16 cellular contexts compared by ENCODE assay signal in genomic region chr20:5511082-5511481, GRCh38.
DNase-seq lines count a peak whose midpoint lies in the region; ATAC-seq and TF ChIP-seq lines count a peak whose summit lies in the region.
"Had no signal": no experiment of that assay in that cellular context is flagged by ENCODE, and none has a peak within 500 bp of the region (broad histone marks: within the 10 kb centered on the region; RNA-seq: fewer than 3 reads in every experiment).

No MANE protein-coding gene starts in this region.

- H3K9me3 Mint-ChIP-seq in activated naive CD8-positive, alpha-beta T cell treated with anti-CD3 and anti-CD28 coated beads, Interleukin-2, amount 10 ng/mL, durations not matched to agents 7 days and 5 days = no peaks in the 10 kb centered on the region
- peaks cover 3% of the 10 kb centered on the region for H3K9me3 Mint-ChIP-seq in activated naive CD8-positive, alpha-beta T cell treated with anti-CD3 and anti-CD28 coated beads for 36 hours

- no peak overlapping the region for H3K27ac ChIP-seq in adrenal gland
- H3K27ac ChIP-seq: GM23248 had no signal

- no peaks in the 10 kb centered on the region for H3K27me3 ChIP-seq in adrenal gland

- intact Hi-C loops in adrenal gland (cut with DNase I) = no loop called here

- no peak for TF ChIP-seq POLR2A in NB4 (IDR thresholded peaks at IDR 0.05; ENCODE audit: extremely low read depth, insufficient read length)
- TF ChIP-seq POLR2A in adrenal gland (IDR thresholded peaks at IDR 0.05) = no peak

- POLR2A ChIA-PET in activated naive CD8-positive, alpha-beta T cell treated with anti-CD3 and anti-CD28 coated beads, Interleukin-2, amount 10 ng/mL, durations not matched to agents 7 days and 5 days (lab: Charles Lee) = no interaction called here

- WGBS in adrenal gland, 4 donors = 89 to 96% (median 92%) methylated on average over 5 of the region's 5 CpGs

- H3K4me1 ChIP-seq in adrenal gland (replicated peaks in 1 of 2) = peaks cover 0 to 10% of the 10 kb centered on the region in 2 donors

- H3K4me3 ChIP-seq in NB4 (ENCODE audit: low read depth, low read length) (no peak overlapping the region), adrenal gland (no peak overlapping the region)
- H3K4me3 ChIP-seq: GM23248 had no signal

- H3K36me3 ChIP-seq in adrenal gland (replicated peaks in 1 of 2) = no peaks in the 10 kb centered on the region

- TF ChIP-seq CTCF in NB4 (IDR thresholded peaks at IDR 0.05; ENCODE audit: low read depth, low read length) = no peak
- no peak for TF ChIP-seq CTCF in adrenal gland (IDR thresholded peaks at IDR 0.05)

- no peaks in the 10 kb centered on the region for H3K9me3 ChIP-seq in adrenal gland (replicated peaks in 1 of 3)

- no peak overlapping the region for H3K4me3 Mint-ChIP-seq in activated naive CD8-positive, alpha-beta T cell treated with anti-CD3 and anti-CD28 coated beads, Interleukin-2, amount 10 ng/mL, durations not matched to agents 7 days and 5 days
- H3K4me3 Mint-ChIP-seq in activated naive CD8-positive, alpha-beta T cell treated with anti-CD3 and anti-CD28 coated beads for 36 hours = no peak overlapping the region
- H3K4me3 Mint-ChIP-seq: CD4-positive, alpha-beta memory T cell had no signal

- H3K27me3 Mint-ChIP-seq in activated naive CD8-positive, alpha-beta T cell treated with anti-CD3 and anti-CD28 coated beads, Interleukin-2, amount 10 ng/mL, durations not matched to agents 7 days and 5 days = no peaks in the 10 kb centered on the region
- no peaks in the 10 kb centered on the region for H3K27me3 Mint-ChIP-seq in activated naive CD8-positive, alpha-beta T cell treated with anti-CD3 and anti-CD28 coated beads for 36 hours

- ATAC-seq in activated naive CD8-positive, alpha-beta T cell treated with anti-CD3 and anti-CD28 coated beads, Interleukin-2, amount 10 ng/mL, durations not matched to agents 7 days and 5 days (ENCODE audit: low read depth) = no peak

- peaks cover 26% of the 10 kb centered on the region for H3K4me1 Mint-ChIP-seq in activated naive CD8-positive, alpha-beta T cell treated with anti-CD3 and anti-CD28 coated beads, Interleukin-2, amount 10 ng/mL, durations not matched to agents 7 days and 5 days
- H3K4me1 Mint-ChIP-seq in activated naive CD8-positive, alpha-beta T cell treated with anti-CD3 and anti-CD28 coated beads for 36 hours = peaks cover 13% of the 10 kb centered on the region

- H3K27ac Mint-ChIP-seq in activated naive CD8-positive, alpha-beta T cell treated with anti-CD3 and anti-CD28 coated beads, Interleukin-2, amount 10 ng/mL, durations not matched to agents 7 days and 5 days = peak overlapping the region; percentile 2
- no peak overlapping the region for H3K27ac Mint-ChIP-seq in activated naive CD8-positive, alpha-beta T cell treated with anti-CD3 and anti-CD28 coated beads for 36 hours

- no peak for DNase-seq in activated naive CD8-positive, alpha-beta T cell treated with anti-CD3 and anti-CD28 coated beads, Interleukin-2, amount 10 ng/mL, durations not matched to agents 7 days and 5 days
- no peak for DNase-seq in activated naive CD8-positive, alpha-beta T cell treated with anti-CD3 and anti-CD28 coated beads for 36 hours
- DNase-seq in MV-4-11 (lab: John Stamatoyannopoulos, UW) = peak; percentile 34
- peak; percentile 36 for DNase-seq in NB4 (ENCODE audit: low read depth)
- peak; percentile 49 for DNase-seq in mesenteric fat pad (ENCODE audit: low spot score)
- no peak for DNase-seq in activated CD4-positive, alpha-beta T cell treated with anti-CD3 and anti-CD28 coated beads for 48 hours
- no peak for DNase-seq in adrenal gland
- no peak for DNase-seq in DMS53 treated with DMSO at 0.1 percent for 48 hours (lab: John Stamatoyannopoulos, UW; ENCODE audit: unreplicated experiment)
- DNase-seq: C1 segment of cervical spinal cord; Calu3; CD4-positive, alpha-beta memory T cell; COR-L47; DMS53; DND-41; HCEC 1CT had no signal

- no peaks in the 10 kb centered on the region for H3K36me3 Mint-ChIP-seq in activated naive CD8-positive, alpha-beta T cell treated with anti-CD3 and anti-CD28 coated beads, Interleukin-2, amount 10 ng/mL, durations not matched to agents 7 days and 5 days
- peaks cover 2% of the 10 kb centered on the region for H3K36me3 Mint-ChIP-seq in activated naive CD8-positive, alpha-beta T cell treated with anti-CD3 and anti-CD28 coated beads for 36 hours
- H3K36me3 Mint-ChIP-seq: CD4-positive, alpha-beta memory T cell had no signal

Comparison
In these comparisons a context has a peak if more than half of its experiments do, and no peak if none do; other contexts are left out.
1. DNase-seq: peak in MV-4-11 (single experiment), NB4 (single experiment) and mesenteric fat pad (single experiment); none in activated naive CD8-positive, alpha-beta T cell treated with anti-CD3 and anti-CD28 coated beads, Interleukin-2, amount 10 ng/mL, durations not matched to agents 7 days and 5 days (single experiment), activated naive CD8-positive, alpha-beta T cell treated with anti-CD3 and anti-CD28 coated beads for 36 hours (single experiment), activated CD4-positive, alpha-beta T cell treated with anti-CD3 and anti-CD28 coated beads for 48 hours (single experiment), adrenal gland (0 of 7) and DMS53 treated with DMSO at 0.1 percent for 48 hours (single experiment).